Comparison of ENCODE assay signal across 15 cellular contexts in genomic region chr19:1073063-1073955, GRCh38. TPM values are rescaled to one million over a fixed set of nuclear protein-coding genes. Genes with fewer than 3 reads are reported as not detected.
A peak's percentile ranks its signal among the peaks of the same experiment; 100 is the strongest.
DNase-seq lines count a peak whose midpoint lies in the region; ATAC-seq and TF ChIP-seq lines count a peak whose summit lies in the region.
"Had no signal": no experiment of that assay in that cellular context is flagged by ENCODE, and none has a peak within 500 bp of the region (broad histone marks: within the 10 kb centered on the region; RNA-seq: fewer than 3 reads in every experiment).

No MANE protein-coding gene starts in this region.

- TF ChIP-seq POLR2A in erythroblast (IDR thresholded peaks at IDR 0.05; ENCODE audit: low read length), result no peak

- H3K27ac ChIP-seq in RWPE1 (peak overlapping the region; percentile 30; the same call in 1 of the 2 replicates), dorsolateral prefrontal cortex (no peak overlapping the region)
- H3K27ac ChIP-seq: ascending aorta, uterus had no signal

- no peaks in the 10 kb centered on the region for H3K9me3 Mint-ChIP-seq in activated T-cell treated with anti-CD3 and anti-CD28 coated beads, Interleukin-2, amount 50 U/mL, for 4 hours
- no peaks in the 10 kb centered on the region for H3K9me3 Mint-ChIP-seq in activated naive CD8-positive, alpha-beta T cell treated with anti-CD3 and anti-CD28 coated beads, Interleukin-2, amount 50 U/mL, for 24 hours

- intact Hi-C loops in dorsolateral prefrontal cortex (cut with DNase I), result no loop called here

- ATAC-seq in activated T-cell treated with anti-CD3 and anti-CD28 coated beads, Interleukin-2, amount 50 U/mL, for 4 hours, result no peak
- ATAC-seq in activated naive CD8-positive, alpha-beta T cell treated with anti-CD3 and anti-CD28 coated beads, Interleukin-2, amount 50 U/mL, for 24 hours, result no peak
- ATAC-seq in GM18909 (IDR thresholded peaks at IDR 0.05; ENCODE audit: poor library complexity, unreplicated experiment), result no peak
- ATAC-seq: left cardiac atrium had no signal

- CTCF ChIA-PET in RWPE1 (lab: Yijun Ruan, JAX), result interaction anchor here (0.9 kb wide), 1 partner anchor 9 kb away, joined by 3 read pairs; no protein-coding TSS in a partner anchor

- H3K27ac Mint-ChIP-seq in activated naive CD8-positive, alpha-beta T cell treated with anti-CD3 and anti-CD28 coated beads, Interleukin-2, amount 50 U/mL, for 24 hours, result peak overlapping the region; percentile 27

- peaks cover 29% of the 10 kb centered on the region for H3K36me3 Mint-ChIP-seq in activated T-cell treated with anti-CD3 and anti-CD28 coated beads, Interleukin-2, amount 50 U/mL, for 4 hours (ENCODE audit: insufficient read depth)
- peaks cover 48% of the 10 kb centered on the region for H3K36me3 Mint-ChIP-seq in activated naive CD8-positive, alpha-beta T cell treated with anti-CD3 and anti-CD28 coated beads, Interleukin-2, amount 50 U/mL, for 24 hours (ENCODE audit: low read depth)

- peaks cover 64% of the 10 kb centered on the region for H3K4me1 Mint-ChIP-seq in activated T-cell treated with anti-CD3 and anti-CD28 coated beads, Interleukin-2, amount 50 U/mL, for 4 hours (ENCODE audit: low read depth)
- peaks cover 79% of the 10 kb centered on the region for H3K4me1 Mint-ChIP-seq in activated naive CD8-positive, alpha-beta T cell treated with anti-CD3 and anti-CD28 coated beads, Interleukin-2, amount 50 U/mL, for 24 hours

- no peak overlapping the region for H3K4me3 Mint-ChIP-seq in activated T-cell treated with anti-CD3 and anti-CD28 coated beads, Interleukin-2, amount 50 U/mL, for 4 hours
- H3K4me3 Mint-ChIP-seq in activated naive CD8-positive, alpha-beta T cell treated with anti-CD3 and anti-CD28 coated beads, Interleukin-2, amount 50 U/mL, for 24 hours, result peak overlapping the region; percentile 11

- H3K4me3 ChIP-seq in dorsolateral prefrontal cortex, result no peak overlapping the region
- H3K4me3 ChIP-seq: ascending aorta, uterus had no signal

- peaks cover 0 to 48% (median 34%) of the 10 kb centered on the region in 45 donors for H3K27me3 ChIP-seq in dorsolateral prefrontal cortex

- TF ChIP-seq CTCF in RWPE1 (conservative IDR thresholded peaks at IDR 0.05; ENCODE audit: low read depth) (no peak), dorsolateral prefrontal cortex (IDR thresholded peaks at IDR 0.05 in 54 of 56, conservative IDR thresholded peaks at IDR 0.05 in 2 of 56; ENCODE audit: low read depth in 1 of 56, partially characterized antibody in 56 of 56) (no peak)

- peak; percentile 43 for DNase-seq in activated T-cell treated with anti-CD3 and anti-CD28 coated beads, Interleukin-2, amount 50 U/mL, for 1 hour
- DNase-seq in activated T-cell treated with anti-CD3 and anti-CD28 coated beads, Interleukin-2, amount 50 U/mL, for 4 hours, result no peak
- DNase-seq in RWPE1 (ENCODE audit: low spot score) (no peak), erythroblast (lab: John Stamatoyannopoulos, UW) (no peak), dorsolateral prefrontal cortex (no peak)
- no peak for DNase-seq in activated naive CD8-positive, alpha-beta T cell treated with anti-CD3 and anti-CD28 coated beads, Interleukin-2, amount 50 U/mL, for 24 hours
- peak; percentile 31 for DNase-seq in stimulated activated CD8-positive, alpha-beta memory T cell treated with anti-CD3 and anti-CD28 coated beads, Interleukin-4, amount 100 ng/mL, for 48 hours
- DNase-seq: esophagus squamous epithelium; left cardiac atrium; retina; SIG-M5; stimulated activated CD4-positive, alpha-beta T cell treated with anti-CD3 and anti-CD28 coated beads, Interleukin-2, amount 100 ng/mL, for 48 hours; uterus had no signal

- POLR2A ChIA-PET in RWPE1 (lab: Yijun Ruan, JAX; ENCODE audit: low non-redundant PET), result no interaction called here

- H3K27me3 Mint-ChIP-seq in activated T-cell treated with anti-CD3 and anti-CD28 coated beads, Interleukin-2, amount 50 U/mL, for 4 hours (ENCODE audit: low read depth), result no peaks in the 10 kb centered on the region
- no peaks in the 10 kb centered on the region for H3K27me3 Mint-ChIP-seq in activated naive CD8-positive, alpha-beta T cell treated with anti-CD3 and anti-CD28 coated beads, Interleukin-2, amount 50 U/mL, for 24 hours

RNA-seq across cellular contexts. Expression of gene ARHGAP45, which starts 6.3 kb away (rescaled TPM):
- 100 to 1,000 TPM; 128 to 133 (median 133) TPM for total RNA-seq in activated T-cell treated with anti-CD3 and anti-CD28 coated beads, Interleukin-2, amount 50 U/mL, for 4 hours
- 10 to 100 TPM in 55 of 120 experiments, 1 to 10 TPM in 65; 2.8 to 23.4 (median 9.5) TPM for total RNA-seq in dorsolateral prefrontal cortex

RNA-seq across cellular contexts. Expression of gene POLR2E, which starts 21.9 kb away (rescaled TPM):
- total RNA-seq in activated T-cell treated with anti-CD3 and anti-CD28 coated beads, Interleukin-2, amount 50 U/mL, for 4 hours, result 100 to 1,000 TPM; 303 to 380 (median 323) TPM
- total RNA-seq in dorsolateral prefrontal cortex, result 100 to 1,000 TPM; 114 to 230 (median 158) TPM

RNA-seq across cellular contexts. Expression of gene GPX4, which starts 30.5 kb away (rescaled TPM):
- total RNA-seq in activated T-cell treated with anti-CD3 and anti-CD28 coated beads, Interleukin-2, amount 50 U/mL, for 4 hours, result 100 to 1,000 TPM; 148 to 165 (median 162) TPM
- total RNA-seq in dorsolateral prefrontal cortex, result 100 to 1,000 TPM; 189 to 425 (median 310) TPM

RNA-seq across cellular contexts. Expression of gene ABCA7, which starts 33.4 kb away (rescaled TPM):
- 1 to 10 TPM; 7.1 to 8.7 (median 8.6) TPM for total RNA-seq in activated T-cell treated with anti-CD3 and anti-CD28 coated beads, Interleukin-2, amount 50 U/mL, for 4 hours
- total RNA-seq in dorsolateral prefrontal cortex, result 10 to 100 TPM; 12.5 to 56.5 (median 28.1) TPM

RNA-seq across cellular contexts. Expression of gene CNN2, which starts 46.9 kb away (rescaled TPM):
- 10 to 100 TPM; 52.3 to 69.3 (median 57.8) TPM for total RNA-seq in activated T-cell treated with anti-CD3 and anti-CD28 coated beads, Interleukin-2, amount 50 U/mL, for 4 hours
- 10 to 100 TPM in 31 of 120 experiments, 1 to 10 TPM in 89; 1.1 to 28.7 (median 6.6) TPM for total RNA-seq in dorsolateral prefrontal cortex

Comparison
In these comparisons a context has a peak if more than half of its experiments do, and no peak if none do; other contexts are left out.
1. DNase-seq: peak in activated T-cell treated with anti-CD3 and anti-CD28 coated beads, Interleukin-2, amount 50 U/mL, for 1 hour (single experiment) and stimulated activated CD8-positive, alpha-beta memory T cell treated with anti-CD3 and anti-CD28 coated beads, Interleukin-4, amount 100 ng/mL, for 48 hours (single experiment); none in activated T-cell treated with anti-CD3 and anti-CD28 coated beads, Interleukin-2, amount 50 U/mL, for 4 hours (single experiment), RWPE1 (single experiment), activated naive CD8-positive, alpha-beta T cell treated with anti-CD3 and anti-CD28 coated beads, Interleukin-2, amount 50 U/mL, for 24 hours (single experiment), erythroblast (0 of 2) and dorsolateral prefrontal cortex (0 of 10).
2. RNA of gene ARHGAP45, which starts 6.3 kb away (total RNA-seq): 128 to 133 TPM in activated T-cell treated with anti-CD3 and anti-CD28 coated beads, Interleukin-2, amount 50 U/mL, for 4 hours; 2.8 to 23.4 TPM in dorsolateral prefrontal cortex; every median in the first group is over 4 times any median in the second.